Comparison of ENCODE assay signal across 17 cellular contexts in the genomic region with DNA sequence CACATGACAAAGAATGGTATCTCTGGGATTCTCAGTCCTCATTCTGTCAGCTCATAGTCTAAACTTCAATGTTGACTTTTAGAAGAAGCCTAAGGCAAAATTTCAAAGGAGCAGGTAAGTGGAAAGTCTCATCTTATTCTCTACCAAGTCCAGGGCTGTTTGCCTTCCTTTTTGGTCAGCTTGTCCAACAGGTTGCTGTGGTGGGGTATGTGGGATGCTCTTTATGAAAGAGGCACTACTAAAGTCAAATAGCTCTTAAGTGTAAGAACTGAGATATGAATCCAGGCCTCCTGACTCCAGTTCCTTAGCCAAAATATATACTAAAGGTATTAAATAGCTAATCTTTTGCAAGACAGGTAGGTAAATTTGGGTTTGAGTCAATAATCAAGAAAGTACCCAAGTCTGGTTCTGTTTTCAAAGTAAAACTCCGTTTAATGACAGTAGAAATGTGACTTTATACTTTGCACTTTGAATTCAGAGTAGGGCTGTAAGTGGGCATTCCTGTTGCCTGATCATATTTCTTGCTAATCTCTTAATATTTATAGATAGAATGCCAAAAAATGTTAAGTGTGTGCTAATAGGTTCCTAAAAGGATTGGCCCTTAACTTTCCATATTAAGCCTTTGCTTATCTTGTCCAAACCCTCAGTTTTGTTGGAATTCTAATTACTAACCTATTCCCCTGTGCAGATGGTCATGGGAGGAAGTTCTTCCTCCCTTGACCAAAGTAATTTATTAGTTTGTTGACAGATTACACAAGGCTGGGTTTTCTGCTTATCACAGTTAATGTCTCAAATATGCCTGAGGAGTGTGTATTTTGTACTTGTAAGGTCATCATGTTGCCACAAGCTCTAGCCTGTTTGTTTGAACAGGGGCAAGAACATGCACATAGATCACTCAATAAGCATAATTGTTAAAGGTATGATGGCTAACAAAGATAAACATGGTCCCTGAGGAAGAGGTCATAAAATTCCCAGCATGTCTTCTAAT.
DNase-seq lines count a peak whose midpoint lies in the region; FAIRE-seq and TF ChIP-seq lines count a peak whose summit lies in the region.
"Had no signal": no experiment of that assay in that cellular context is flagged by ENCODE, and none has a peak within 500 bp of the region (broad histone marks: within the 10 kb centered on the region; RNA-seq: fewer than 3 reads in every experiment).

No MANE protein-coding gene starts in this region.

- TF ChIP-seq EP300 in esophagus muscularis mucosa (IDR thresholded peaks at IDR 0.05): no peak

- TF ChIP-seq POLR2A in esophagus muscularis mucosa (IDR thresholded peaks at IDR 0.05; ENCODE audit: low read depth): no peak

- DNase-seq in DMS 273 (lab: John Stamatoyannopoulos, UW; ENCODE audit: unreplicated experiment) (peak; percentile 3), NCI-H1092 (lab: John Stamatoyannopoulos, UW) (peak; percentile 6), SHP77 (lab: John Stamatoyannopoulos, UW) (peak; percentile 83 to 89), iris pigment epithelial cell (ENCODE audit: low read depth) (peak; percentile 37), esophagus muscularis mucosa (ENCODE audit: extremely low spot score) (no peak), posterior vena cava (ENCODE audit: low spot score) (no peak), frontal cortex (ENCODE audit: low spot score in 2 of 2) (no peak)
- DNase-seq in stimulated activated CD8-positive, alpha-beta memory T cell treated with anti-CD3 and anti-CD28 coated beads, Interleukin-4, amount 100 ng/mL, for 48 hours: no peak
- DNase-seq: activated effector memory CD4-positive, alpha-beta T cell treated with anti-CD3 and anti-CD28 coated beads, Interleukin-2, amount 50 U/mL, for 16 hours; DMS79 treated with DMSO at 0.1 percent for 48 hours; heart left ventricle; left cardiac atrium; naive thymus-derived CD8-positive, alpha-beta T cell; NCI-H1048; right lobe of liver; stimulated activated CD4-positive, alpha-beta T cell treated with anti-CD3 and anti-CD28 coated beads, Interleukin-4, amount 100 ng/mL, for 24 hours; trophoblast cell had no signal

- no peaks in the 10 kb centered on the region for H3K27me3 ChIP-seq in esophagus muscularis mucosa
- H3K27me3 ChIP-seq: heart left ventricle, right lobe of liver had no signal

- intact Hi-C loops in esophagus muscularis mucosa (cut with DNase I): no loop called here
- intact Hi-C loops in posterior vena cava (cut with DNase I): no loop called here

- H3K27ac ChIP-seq in esophagus muscularis mucosa (replicated peaks in 1 of 4): no peak overlapping the region
- H3K27ac ChIP-seq: right lobe of liver had no signal

- H3K4me1 ChIP-seq in esophagus muscularis mucosa: no peaks in the 10 kb centered on the region
- H3K4me1 ChIP-seq: heart left ventricle, right lobe of liver had no signal

- H3K4me3 ChIP-seq in esophagus muscularis mucosa: no peak overlapping the region
- H3K4me3 ChIP-seq: heart left ventricle, right lobe of liver had no signal

- H3K9me3 ChIP-seq in esophagus muscularis mucosa: no peaks in the 10 kb centered on the region
- H3K9me3 ChIP-seq: heart left ventricle, right lobe of liver had no signal

- WGBS in esophagus muscularis mucosa: 80% methylated on average over 1 of the region's 1 CpG

- FAIRE-seq in frontal cortex (lab: Jason Lieb, UNC): no peak

- no peak for TF ChIP-seq CTCF in esophagus muscularis mucosa (IDR thresholded peaks at IDR 0.05)

- H3K36me3 ChIP-seq in esophagus muscularis mucosa: no peaks in the 10 kb centered on the region
- H3K36me3 ChIP-seq: heart left ventricle, right lobe of liver had no signal

Comparison
In these comparisons a context has a peak if more than half of its experiments do, and no peak if none do; other contexts are left out.
1. DNase-seq: peak in DMS 273 (single experiment), NCI-H1092 (single experiment), SHP77 (2 of 2) and iris pigment epithelial cell (single experiment); none in stimulated activated CD8-positive, alpha-beta memory T cell treated with anti-CD3 and anti-CD28 coated beads, Interleukin-4, amount 100 ng/mL, for 48 hours (single experiment), esophagus muscularis mucosa (single experiment), posterior vena cava (single experiment) and frontal cortex (0 of 2).